Comparison of ENCODE assay signal across 8 cellular contexts in genomic region chr2:70978388-70979357, GRCh38. TPM values are rescaled to one million over a fixed set of nuclear protein-coding genes. Genes with fewer than 3 reads are reported as not detected.
A peak's percentile ranks its signal among the peaks of the same experiment; 100 is the strongest.
DNase-seq lines count a peak whose midpoint lies in the region; ATAC-seq and TF ChIP-seq lines count a peak whose summit lies in the region.

Gene ANKRD53 (plus strand): TSS chr2:70978630. CDS start chr2:70978646, 16 bp downstream.

- H3K4me1 Mint-ChIP-seq in CD4-positive, alpha-beta memory T cell = peaks cover 10 to 25% (median 17%) of the 10 kb centered on the region in 4 donors
- peaks cover 20% of the 10 kb centered on the region for H3K4me1 Mint-ChIP-seq in activated T-cell treated with anti-CD3 and anti-CD28 coated beads, Interleukin-2, amount 50 U/mL, for 24 hours (ENCODE audit: low read depth)
- peaks cover 13% of the 10 kb centered on the region for H3K4me1 Mint-ChIP-seq in glutamatergic neuron (ENCODE audit: low read depth, unreplicated experiment)

- no peaks in the 10 kb centered on the region for H3K9me3 ChIP-seq in CD4-positive, alpha-beta memory T cell (ENCODE audit: control insufficient read depth in 1 of 2, low read length in 2 of 2)

- H3K36me3 Mint-ChIP-seq in CD4-positive, alpha-beta memory T cell = peaks cover 0 to 2% of the 10 kb centered on the region in 2 donors
- H3K36me3 Mint-ChIP-seq in activated T-cell treated with anti-CD3 and anti-CD28 coated beads, Interleukin-2, amount 50 U/mL, for 24 hours (ENCODE audit: low read depth) = peaks cover 8% of the 10 kb centered on the region
- H3K36me3 Mint-ChIP-seq in glutamatergic neuron (ENCODE audit: unreplicated experiment) = no peaks in the 10 kb centered on the region

- H3K27ac ChIP-seq in CD4-positive, alpha-beta memory T cell (ENCODE audit: low read depth, low read length) = peak within 1 kb of the TSS; percentile 60

- POLR2A ChIA-PET in CD4-positive, alpha-beta memory T cell (lab: Charles Lee; ENCODE audit: partially characterized antibody) = interaction anchor here (0.7 to 1.7 kb wide), 4 partner anchors 16 to 248 kb away, joined by 3 to 6 read pairs (median 4); partner anchors contain the start of genes NAGK, PAIP2B and TEX261

- CTCF ChIA-PET in CD4-positive, alpha-beta memory T cell (lab: Charles Lee; ENCODE audit: partially characterized antibody) = interaction anchor here (0.7 to 3.7 kb wide), 5 partner anchors 9 to 107 kb away, joined by 3 to 39 read pairs (median 3); no protein-coding TSS in a partner anchor

- H3K27me3 ChIP-seq in CD4-positive, alpha-beta memory T cell (ENCODE audit: insufficient read depth, low read length) = no peaks in the 10 kb centered on the region

- no peaks in the 10 kb centered on the region for H3K36me3 ChIP-seq in CD4-positive, alpha-beta memory T cell (ENCODE audit: insufficient read depth, low read length)

- intact Hi-C loops in CD4-positive, alpha-beta memory T cell (cut with micrococcal nuclease) = no loop called here

- H3K4me1 ChIP-seq in CD4-positive, alpha-beta memory T cell (ENCODE audit: insufficient read depth, low read length) = peaks cover 11% of the 10 kb centered on the region

- DNase-seq in CD4-positive, alpha-beta memory T cell = peak in 1 of 5 donors; percentile 19
- DNase-seq in activated T-cell treated with anti-CD3 and anti-CD28 coated beads, Interleukin-2, amount 50 U/mL, for 24 hours = peak; percentile 51
- DNase-seq in glutamatergic neuron (peak; percentile 91), omental fat pad (ENCODE audit: low spot score) (peak; percentile 32), Ammon's horn (ENCODE audit: low spot score) (no peak), germinal center (ENCODE audit: low spot score) (no peak), occipital lobe (lab: John Stamatoyannopoulos, UW) (no peak)

- TF ChIP-seq CTCF in glutamatergic neuron (IDR thresholded peaks at IDR 0.05; ENCODE audit: partially characterized antibody, unreplicated experiment) = no peak
- no peak for TF ChIP-seq CTCF in omental fat pad (IDR thresholded peaks at IDR 0.05)

- ATAC-seq in HG03520 (IDR thresholded peaks at IDR 0.05; ENCODE audit: unreplicated experiment) (peak; percentile 34), omental fat pad (ENCODE audit: low FRiP score) (peak; percentile 68)

- peak within 1 kb of the TSS; percentile 86 to 97 (median 93) for H3K27ac Mint-ChIP-seq in CD4-positive, alpha-beta memory T cell
- peak within 1 kb of the TSS; percentile 75 for H3K27ac Mint-ChIP-seq in activated T-cell treated with anti-CD3 and anti-CD28 coated beads, Interleukin-2, amount 50 U/mL, for 24 hours
- peak within 1 kb of the TSS; percentile 91 for H3K27ac Mint-ChIP-seq in glutamatergic neuron (ENCODE audit: unreplicated experiment)

- peaks cover 0 to 2% of the 10 kb centered on the region in 2 donors for H3K27me3 Mint-ChIP-seq in CD4-positive, alpha-beta memory T cell
- peaks cover 5% of the 10 kb centered on the region for H3K27me3 Mint-ChIP-seq in activated T-cell treated with anti-CD3 and anti-CD28 coated beads, Interleukin-2, amount 50 U/mL, for 24 hours
- H3K27me3 Mint-ChIP-seq in glutamatergic neuron (ENCODE audit: unreplicated experiment) = peaks cover 7% of the 10 kb centered on the region

- peaks cover 0 to 1% (median 0%) of the 10 kb centered on the region in 8 donors for H3K9me3 Mint-ChIP-seq in CD4-positive, alpha-beta memory T cell
- no peaks in the 10 kb centered on the region for H3K9me3 Mint-ChIP-seq in activated T-cell treated with anti-CD3 and anti-CD28 coated beads, Interleukin-2, amount 50 U/mL, for 24 hours
- H3K9me3 Mint-ChIP-seq in glutamatergic neuron (ENCODE audit: unreplicated experiment) = peaks cover 10% of the 10 kb centered on the region

- peak within 1 kb of the TSS; percentile 65 to 76 for H3K4me3 ChIP-seq in CD4-positive, alpha-beta memory T cell (ENCODE audit: low read length in 2 of 2)

- H3K4me3 Mint-ChIP-seq in CD4-positive, alpha-beta memory T cell = peak within 1 kb of the TSS; percentile 88 to 95 (median 90)
- peak within 1 kb of the TSS; percentile 75 for H3K4me3 Mint-ChIP-seq in activated T-cell treated with anti-CD3 and anti-CD28 coated beads, Interleukin-2, amount 50 U/mL, for 24 hours
- H3K4me3 Mint-ChIP-seq in glutamatergic neuron (ENCODE audit: unreplicated experiment) = peak within 1 kb of the TSS; percentile 83

RNA-seq across cellular contexts. Expression of gene ANKRD53, which starts in this region (rescaled TPM):
- total RNA-seq in CD4-positive, alpha-beta memory T cell = under 1 TPM in 1 of 2 experiments, not detected in 1; 0.20 TPM
- not detected for polyA plus RNA-seq in CD4-positive, alpha-beta memory T cell
- total RNA-seq in glutamatergic neuron (ENCODE audit: unreplicated experiment) (11.7 TPM), omental fat pad (10 to 100 TPM in 2 of 4 donors, 1 to 10 TPM in 2; 6.2 to 16.8 (median 10.0) TPM), occipital lobe (0.62 TPM)

Comparison
In these comparisons a context has a peak if more than half of its experiments do, and no peak if none do; other contexts are left out.
1. DNase-seq: peak in activated T-cell treated with anti-CD3 and anti-CD28 coated beads, Interleukin-2, amount 50 U/mL, for 24 hours (single experiment), glutamatergic neuron (single experiment) and omental fat pad (single experiment); none in Ammon's horn (single experiment), germinal center (single experiment) and occipital lobe (single experiment).
2. Peak in every context shown above with its lines, with median percentiles within 50 percentile points of each other: H3K27ac Mint-ChIP-seq and H3K4me3 Mint-ChIP-seq.